Comparison of ENCODE assay signal across 1 cellular context in the genomic region with DNA sequence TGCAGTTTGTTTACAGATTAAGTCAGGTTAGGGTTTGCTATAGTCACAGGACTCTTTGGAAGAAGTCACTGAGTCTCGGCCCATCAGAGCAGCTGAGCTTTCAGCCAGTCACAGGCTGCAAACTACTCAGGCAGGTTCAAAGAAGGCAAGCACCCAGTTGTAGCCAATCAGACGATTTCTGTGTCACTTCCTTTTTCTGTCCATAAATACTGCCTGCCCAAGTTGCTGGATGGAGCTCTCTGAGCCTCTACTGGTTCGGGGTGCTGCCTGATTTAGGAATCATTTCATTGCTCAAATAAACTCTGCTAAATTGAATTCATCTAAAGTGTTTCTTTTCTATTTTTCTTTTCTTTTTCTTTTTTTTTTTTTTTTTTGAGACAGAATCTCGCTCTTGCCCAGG.
TF ChIP-seq lines count a peak whose summit lies in the region.

No MANE protein-coding gene starts in this region.

TF ChIP-seq in GM23338, 12 proteins besides CTCF, POLR2A, EP300 and RAD21 (continued from another document):
- TF ChIP-seq, protein P1, sequence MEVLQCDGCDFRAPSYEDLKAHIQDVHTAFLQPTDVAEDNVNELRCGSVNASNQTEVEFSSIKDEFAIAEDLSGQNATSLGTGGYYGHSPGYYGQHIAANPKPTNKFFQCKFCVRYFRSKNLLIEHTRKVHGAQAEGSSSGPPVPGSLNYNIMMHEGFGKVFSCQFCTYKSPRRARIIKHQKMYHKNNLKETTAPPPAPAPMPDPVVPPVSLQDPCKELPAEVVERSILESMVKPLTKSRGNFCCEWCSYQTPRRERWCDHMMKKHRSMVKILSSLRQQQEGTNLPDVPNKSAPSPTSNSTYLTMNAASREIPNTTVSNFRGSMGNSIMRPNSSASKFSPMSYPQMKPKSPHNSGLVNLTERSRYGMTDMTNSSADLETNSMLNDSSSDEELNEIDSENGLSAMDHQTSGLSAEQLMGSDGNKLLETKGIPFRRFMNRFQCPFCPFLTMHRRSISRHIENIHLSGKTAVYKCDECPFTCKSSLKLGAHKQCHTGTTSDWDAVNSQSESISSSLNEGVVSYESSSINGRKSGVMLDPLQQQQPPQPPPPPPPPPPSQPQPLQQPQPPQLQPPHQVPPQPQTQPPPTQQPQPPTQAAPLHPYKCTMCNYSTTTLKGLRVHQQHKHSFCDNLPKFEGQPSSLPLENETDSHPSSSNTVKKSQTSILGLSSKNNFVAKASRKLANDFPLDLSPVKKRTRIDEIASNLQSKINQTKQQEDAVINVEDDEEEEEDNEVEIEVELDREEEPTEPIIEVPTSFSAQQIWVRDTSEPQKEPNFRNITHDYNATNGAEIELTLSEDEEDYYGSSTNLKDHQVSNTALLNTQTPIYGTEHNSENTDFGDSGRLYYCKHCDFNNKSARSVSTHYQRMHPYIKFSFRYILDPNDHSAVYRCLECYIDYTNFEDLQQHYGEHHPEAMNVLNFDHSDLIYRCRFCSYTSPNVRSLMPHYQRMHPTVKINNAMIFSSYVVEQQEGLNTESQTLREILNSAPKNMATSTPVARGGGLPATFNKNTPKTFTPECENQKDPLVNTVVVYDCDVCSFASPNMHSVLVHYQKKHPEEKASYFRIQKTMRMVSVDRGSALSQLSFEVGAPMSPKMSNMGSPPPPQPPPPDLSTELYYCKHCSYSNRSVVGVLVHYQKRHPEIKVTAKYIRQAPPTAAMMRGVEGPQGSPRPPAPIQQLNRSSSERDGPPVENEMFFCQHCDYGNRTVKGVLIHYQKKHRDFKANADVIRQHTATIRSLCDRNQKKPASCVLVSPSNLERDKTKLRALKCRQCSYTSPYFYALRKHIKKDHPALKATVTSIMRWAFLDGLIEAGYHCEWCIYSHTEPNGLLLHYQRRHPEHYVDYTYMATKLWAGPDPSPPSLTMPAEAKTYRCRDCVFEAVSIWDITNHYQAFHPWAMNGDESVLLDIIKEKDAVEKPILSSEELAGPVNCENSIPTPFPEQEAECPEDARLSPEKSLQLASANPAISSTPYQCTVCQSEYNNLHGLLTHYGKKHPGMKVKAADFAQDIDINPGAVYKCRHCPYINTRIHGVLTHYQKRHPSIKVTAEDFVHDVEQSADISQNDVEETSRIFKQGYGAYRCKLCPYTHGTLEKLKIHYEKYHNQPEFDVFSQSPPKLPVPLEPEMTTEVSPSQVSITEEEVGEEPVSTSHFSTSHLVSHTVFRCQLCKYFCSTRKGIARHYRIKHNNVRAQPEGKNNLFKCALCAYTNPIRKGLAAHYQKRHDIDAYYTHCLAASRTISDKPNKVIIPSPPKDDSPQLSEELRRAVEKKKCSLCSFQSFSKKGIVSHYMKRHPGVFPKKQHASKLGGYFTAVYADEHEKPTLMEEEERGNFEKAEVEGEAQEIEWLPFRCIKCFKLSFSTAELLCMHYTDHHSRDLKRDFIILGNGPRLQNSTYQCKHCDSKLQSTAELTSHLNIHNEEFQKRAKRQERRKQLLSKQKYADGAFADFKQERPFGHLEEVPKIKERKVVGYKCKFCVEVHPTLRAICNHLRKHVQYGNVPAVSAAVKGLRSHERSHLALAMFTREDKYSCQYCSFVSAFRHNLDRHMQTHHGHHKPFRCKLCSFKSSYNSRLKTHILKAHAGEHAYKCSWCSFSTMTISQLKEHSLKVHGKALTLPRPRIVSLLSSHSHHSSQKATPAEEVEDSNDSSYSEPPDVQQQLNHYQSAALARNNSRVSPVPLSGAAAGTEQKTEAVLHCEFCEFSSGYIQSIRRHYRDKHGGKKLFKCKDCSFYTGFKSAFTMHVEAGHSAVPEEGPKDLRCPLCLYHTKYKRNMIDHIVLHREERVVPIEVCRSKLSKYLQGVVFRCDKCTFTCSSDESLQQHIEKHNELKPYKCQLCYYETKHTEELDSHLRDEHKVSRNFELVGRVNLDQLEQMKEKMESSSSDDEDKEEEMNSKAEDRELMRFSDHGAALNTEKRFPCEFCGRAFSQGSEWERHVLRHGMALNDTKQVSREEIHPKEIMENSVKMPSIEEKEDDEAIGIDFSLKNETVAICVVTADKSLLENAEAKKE (CRISPR knock-in tag; IDR thresholded peaks at IDR 0.05) = no peak
- TF ChIP-seq, protein P2, sequence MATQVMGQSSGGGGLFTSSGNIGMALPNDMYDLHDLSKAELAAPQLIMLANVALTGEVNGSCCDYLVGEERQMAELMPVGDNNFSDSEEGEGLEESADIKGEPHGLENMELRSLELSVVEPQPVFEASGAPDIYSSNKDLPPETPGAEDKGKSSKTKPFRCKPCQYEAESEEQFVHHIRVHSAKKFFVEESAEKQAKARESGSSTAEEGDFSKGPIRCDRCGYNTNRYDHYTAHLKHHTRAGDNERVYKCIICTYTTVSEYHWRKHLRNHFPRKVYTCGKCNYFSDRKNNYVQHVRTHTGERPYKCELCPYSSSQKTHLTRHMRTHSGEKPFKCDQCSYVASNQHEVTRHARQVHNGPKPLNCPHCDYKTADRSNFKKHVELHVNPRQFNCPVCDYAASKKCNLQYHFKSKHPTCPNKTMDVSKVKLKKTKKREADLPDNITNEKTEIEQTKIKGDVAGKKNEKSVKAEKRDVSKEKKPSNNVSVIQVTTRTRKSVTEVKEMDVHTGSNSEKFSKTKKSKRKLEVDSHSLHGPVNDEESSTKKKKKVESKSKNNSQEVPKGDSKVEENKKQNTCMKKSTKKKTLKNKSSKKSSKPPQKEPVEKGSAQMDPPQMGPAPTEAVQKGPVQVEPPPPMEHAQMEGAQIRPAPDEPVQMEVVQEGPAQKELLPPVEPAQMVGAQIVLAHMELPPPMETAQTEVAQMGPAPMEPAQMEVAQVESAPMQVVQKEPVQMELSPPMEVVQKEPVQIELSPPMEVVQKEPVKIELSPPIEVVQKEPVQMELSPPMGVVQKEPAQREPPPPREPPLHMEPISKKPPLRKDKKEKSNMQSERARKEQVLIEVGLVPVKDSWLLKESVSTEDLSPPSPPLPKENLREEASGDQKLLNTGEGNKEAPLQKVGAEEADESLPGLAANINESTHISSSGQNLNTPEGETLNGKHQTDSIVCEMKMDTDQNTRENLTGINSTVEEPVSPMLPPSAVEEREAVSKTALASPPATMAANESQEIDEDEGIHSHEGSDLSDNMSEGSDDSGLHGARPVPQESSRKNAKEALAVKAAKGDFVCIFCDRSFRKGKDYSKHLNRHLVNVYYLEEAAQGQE (IDR thresholded peaks at IDR 0.05; ENCODE audit: unreplicated experiment) = no peak
- TF ChIP-seq EZH2phosphoT487 (IDR thresholded peaks at IDR 0.05; ENCODE audit: unreplicated experiment) (no peak), EZH2 (IDR thresholded peaks at IDR 0.05; ENCODE audit: low read depth, unreplicated experiment) (no peak)
